ENCODE assay signal across 1 cellular context in the genomic region with DNA sequence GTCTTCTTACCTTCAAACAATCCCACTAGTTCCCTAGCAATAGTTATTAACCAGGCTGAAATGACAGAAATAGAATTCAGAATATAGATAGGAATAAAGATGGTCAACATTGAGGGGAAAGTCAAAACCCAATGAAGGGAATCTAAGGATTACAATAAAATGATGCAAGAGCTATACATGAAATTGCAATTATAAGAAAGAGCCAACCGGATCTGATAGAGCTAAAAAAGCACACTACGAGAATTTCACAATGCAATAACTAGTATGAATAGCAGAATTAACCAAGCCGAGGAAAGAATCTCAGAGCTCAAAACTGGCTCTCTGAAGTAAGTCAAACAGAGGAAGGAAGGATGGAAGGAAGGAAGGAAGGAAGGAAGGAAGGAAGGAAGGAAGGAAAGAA.
TF ChIP-seq lines count a peak whose summit lies in the region.

No MANE protein-coding gene starts in this region.

TF ChIP-seq in H1, 55 proteins besides CTCF, POLR2A, EP300 and RAD21:
- TF ChIP-seq KDM1A (IDR thresholded peaks at IDR 0.05; ENCODE audit: borderline replicate concordance, low read length) (no peak), ZNF274 (IDR thresholded peaks at IDR 0.05; ENCODE audit: borderline replicate concordance, extremely low read depth, low read length) (no peak), JUND (IDR thresholded peaks at IDR 0.05; ENCODE audit: low read length) (no peak), RFX5 (IDR thresholded peaks at IDR 0.05; ENCODE audit: borderline replicate concordance, low read depth, low read length) (no peak), SRF (IDR thresholded peaks at IDR 0.05; ENCODE audit: low read depth, low read length) (no peak), RXRA (IDR thresholded peaks at IDR 0.05; ENCODE audit: insufficient read depth, low read depth, low read length) (no peak), POLR2AphosphoS5 (IDR thresholded peaks at IDR 0.05; ENCODE audit: low read depth, low read length) (no peak), RBBP5 (IDR thresholded peaks at IDR 0.05; ENCODE audit: borderline replicate concordance, low read depth, low read length) (no peak), YY1 (IDR thresholded peaks at IDR 0.05; ENCODE audit: low read depth, low read length) (no peak), JUN (IDR thresholded peaks at IDR 0.05; ENCODE audit: low read depth, low read length) (no peak), SP2 (IDR thresholded peaks at IDR 0.05; ENCODE audit: low read length) (no peak)
TF ChIP-seq in H1: peak in this region for 0.
